Comparison of ENCODE assay signal across 6 cellular contexts in the genomic region with DNA sequence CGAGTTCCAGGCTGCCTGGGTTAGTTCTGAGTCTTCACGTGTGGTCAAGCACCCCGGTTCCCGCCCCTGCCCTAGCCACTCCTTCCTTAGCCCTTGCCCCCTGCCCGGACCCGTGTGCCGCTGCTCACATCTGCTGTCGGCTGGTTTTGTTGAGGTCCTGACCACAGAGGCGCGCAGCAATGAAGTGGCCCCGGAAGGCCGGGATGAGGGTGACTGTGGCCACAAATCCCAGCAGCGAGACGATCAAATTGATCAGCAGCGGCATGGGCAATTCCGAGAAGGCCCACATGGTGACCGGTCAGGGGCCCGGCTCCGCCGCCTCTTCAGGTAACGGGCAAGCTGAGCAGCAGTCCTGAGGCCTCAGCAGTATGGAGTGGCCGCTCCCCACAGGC. TPM values are rescaled to one million over a fixed set of nuclear protein-coding genes. Genes with fewer than 3 reads are reported as not detected.
DNase-seq lines count a peak whose midpoint lies in the region; FAIRE-seq and TF ChIP-seq lines count a peak whose summit lies in the region.

No MANE protein-coding gene starts in this region.

- TF ChIP-seq POLR2A in endothelial cell of umbilical vein (IDR thresholded peaks at IDR 0.05; ENCODE audit: low read depth, low read length) = no peak

- dilution Hi-C loops in endothelial cell of umbilical vein (cut with MboI; ENCODE audit: extremely low pct_ligation_motif_present, low sequenced_read_pairs) = no loop called here

- H3K36me3 ChIP-seq in endothelial cell of umbilical vein (ENCODE audit: control insufficient read depth in 2 of 2, extremely low read depth in 1 of 2, insufficient read depth in 2 of 2, low read length in 2 of 2) (peaks cover 7 to 19% of the 10 kb centered on the region in 2 experiments), small intestine (ENCODE audit: control insufficient read depth in 2 of 2, insufficient read depth in 2 of 2, low read length in 2 of 2) (peaks cover 0 to 2% of the 10 kb centered on the region in 2 donors)

- H4K20me1 ChIP-seq in endothelial cell of umbilical vein (replicated peaks; ENCODE audit: control insufficient read depth, extremely low read depth, insufficient read depth, low read length) = no peaks in the 10 kb centered on the region

- peak overlapping the region; percentile 94 for H3K27ac ChIP-seq in endothelial cell of umbilical vein (ENCODE audit: insufficient read depth, low read depth, low read length)
- H3K27ac ChIP-seq in small intestine (ENCODE audit: low read depth in 1 of 2, low read length in 1 of 2) = peak overlapping the region; percentile 91 to 99

- POLR2A ChIA-PET in endothelial cell of umbilical vein (lab: Charles Lee) = interaction anchor here (1.0 to 1.4 kb wide), 4 partner anchors 16 to 215 kb away, joined by 3 to 7 read pairs (median 3); a partner anchor contains a TSS

- TF ChIP-seq CTCF in endothelial cell of umbilical vein (IDR thresholded peaks at IDR 0.05; ENCODE audit: extremely low read depth in 1 of 2, insufficient read depth in 1 of 2, low read depth in 1 of 2, low read length in 2 of 2) = peak in 1 of 2 donors; percentile 19

- H2AFZ ChIP-seq in endothelial cell of umbilical vein (ENCODE audit: low read depth, low read length) = peak overlapping the region; percentile 65

- H3K9me3 ChIP-seq in endothelial cell of umbilical vein (replicated peaks; ENCODE audit: control insufficient read depth, insufficient read depth, low read length) (no peaks in the 10 kb centered on the region), small intestine (ENCODE audit: control insufficient read depth, low read depth) (no peaks in the 10 kb centered on the region)

- 0% methylated on average over 22 of the region's 22 CpGs for WGBS in small intestine, 3 donors

- H3K4me3 ChIP-seq in endothelial cell of umbilical vein (replicated peaks in 1 of 3; ENCODE audit: insufficient read depth in 1 of 3, low read depth in 1 of 3, low read length in 3 of 3) (peak overlapping the region; percentile 81 to 97 (median 86)), small intestine (ENCODE audit: low read depth in 1 of 2, low read length in 2 of 2) (peak overlapping the region; percentile 58 to 85)

- CTCF ChIA-PET in endothelial cell of umbilical vein (lab: Charles Lee) = interaction anchor here (1.0 to 2.1 kb wide), 13 partner anchors 17 to 238 kb away, joined by 3 to 27 read pairs (median 9); a partner anchor contains a TSS

- no peaks in the 10 kb centered on the region for H3K9me1 ChIP-seq in endothelial cell of umbilical vein (replicated peaks; ENCODE audit: control insufficient read depth, extremely low read depth, insufficient read depth, low read length)

- peaks cover 15% of the 10 kb centered on the region for H3K79me2 ChIP-seq in endothelial cell of umbilical vein (ENCODE audit: control insufficient read depth, insufficient read depth, low read length)

- peak overlapping the region; percentile 89 for H3K9ac ChIP-seq in endothelial cell of umbilical vein (replicated peaks; ENCODE audit: extremely low read depth, insufficient read depth, low read length)

- TSS peak; percentile 53 for BruUV-seq in endothelial cell of umbilical vein (replicated peaks; lab: Mats Ljungman, UMichigan)

- intact Hi-C loops in endothelial cell of umbilical vein (cut with micrococcal nuclease) = loop anchor here (1.0 to 2.0 kb wide), 2 partner anchors 34 to 43 kb away; a partner anchor contains a TSS

- H3K27me3 ChIP-seq in endothelial cell of umbilical vein (ENCODE audit: control insufficient read depth in 2 of 2, insufficient read depth in 2 of 2, low read length in 2 of 2) = no peaks in the 10 kb centered on the region
- no peaks in the 10 kb centered on the region for H3K27me3 ChIP-seq in small intestine (ENCODE audit: control insufficient read depth in 2 of 2, insufficient read depth in 2 of 2, low read length in 2 of 2)

- FAIRE-seq in endothelial cell of umbilical vein (lab: Jason Lieb, UNC) (no peak), small intestine (lab: Jason Lieb, UNC) (no peak)

- H3K4me2 ChIP-seq in endothelial cell of umbilical vein (ENCODE audit: insufficient read depth, low read length) = peak overlapping the region; percentile 91

- peak; percentile 49 for DNase-seq in NCI-H748 (lab: John Stamatoyannopoulos, UW; ENCODE audit: unreplicated experiment)
- DNase-seq in NCI-H748 treated with DMSO at 0.1 percent for 48 hours (lab: John Stamatoyannopoulos, UW) = no peak
- peak; percentile 46 for DNase-seq in LHCN-M2 (ENCODE audit: low read depth)
- DNase-seq in endothelial cell of umbilical vein (ENCODE audit: low read depth, low spot score) = no peak
- no peak for DNase-seq in small intestine
- DNase-seq in amniotic stem cell (lab: John Stamatoyannopoulos, UW) = no peak

- H3K4me1 ChIP-seq in endothelial cell of umbilical vein (ENCODE audit: control insufficient read depth, extremely low read depth, insufficient read depth, low read length) (peaks cover 17% of the 10 kb centered on the region), small intestine (ENCODE audit: control insufficient read depth in 2 of 2, insufficient read depth in 1 of 2, low read depth in 1 of 2, low read length in 1 of 2) (peaks cover 2 to 11% of the 10 kb centered on the region in 2 donors)

TF ChIP-seq in endothelial cell of umbilical vein, 7 proteins besides CTCF, POLR2A, EP300 and RAD21 (continues in another document):
- TF ChIP-seq POLR2AphosphoS5 (IDR thresholded peaks at IDR 0.05; ENCODE audit: insufficient read depth, low read depth, low read length) (no peak), MYC (IDR thresholded peaks at IDR 0.05; ENCODE audit: low read depth, low read length) (no peak), EZH2 (IDR thresholded peaks at IDR 0.05; ENCODE audit: borderline replicate concordance, low read depth, low read length, severe bottlenecking) (no peak)

RNA-seq across cellular contexts. Expression of a gene that starts 0.3 kb away (rescaled TPM):
- total RNA-seq in LHCN-M2 (2014; rRNA removed) (38.9 and 51.5 TPM in 2 replicates), endothelial cell of umbilical vein (48.4 and 62.0 TPM in 2 replicates)
- polyA plus RNA-seq in LHCN-M2 (2012) = 30.5 TPM
- polyA plus RNA-seq in endothelial cell of umbilical vein (203 and 212 TPM in 2 replicates), small intestine (10 to 100 TPM; 10.8 to 51.2 (median 12.5) TPM)
- polyA plus RNA-seq in endothelial cell of umbilical vein (2011; cell fraction: cytosol; rRNA removed) = 61.5 and 62.3 TPM in 2 replicates
- 193 and 217 TPM in 2 replicates for polyA plus RNA-seq in endothelial cell of umbilical vein (2011; cell fraction: nucleus; rRNA removed)
- polyA plus RNA-seq in endothelial cell of umbilical vein (2012) = 48.5 and 55.0 TPM in 2 replicates
- polyA minus RNA-seq in endothelial cell of umbilical vein = 139 and 143 TPM in 2 replicates
- polyA minus RNA-seq in endothelial cell of umbilical vein (2011; cell fraction: cytosol; rRNA and poly(A)+ RNA removed) = 26.4 TPM
- 47.7 and 59.0 TPM in 2 replicates for polyA minus RNA-seq in endothelial cell of umbilical vein (2011; cell fraction: nucleus; rRNA and poly(A)+ RNA removed)

RNA-seq across cellular contexts. Expression of a gene that starts 5.8 kb away (rescaled TPM):
- 7.6 and 9.3 TPM in 2 replicates for total RNA-seq in LHCN-M2 (2014; rRNA removed)
- 6.9 TPM for polyA plus RNA-seq in LHCN-M2 (2012)
- total RNA-seq in endothelial cell of umbilical vein = 10.4 and 10.5 TPM in 2 replicates
- 9.1 and 10.2 TPM in 2 replicates for polyA plus RNA-seq in endothelial cell of umbilical vein
- polyA plus RNA-seq in endothelial cell of umbilical vein (2011; cell fraction: cytosol; rRNA removed) = 5.2 and 7.3 TPM in 2 replicates
- 14.9 and 16.1 TPM in 2 replicates for polyA plus RNA-seq in endothelial cell of umbilical vein (2011; cell fraction: nucleus; rRNA removed)
- polyA plus RNA-seq in endothelial cell of umbilical vein (2012) = 6.6 and 7.6 TPM in 2 replicates
- 16.0 and 17.0 TPM in 2 replicates for polyA minus RNA-seq in endothelial cell of umbilical vein
- polyA minus RNA-seq in endothelial cell of umbilical vein (2011; cell fraction: cytosol; rRNA and poly(A)+ RNA removed) = 6.7 TPM
- polyA minus RNA-seq in endothelial cell of umbilical vein (2011; cell fraction: nucleus; rRNA and poly(A)+ RNA removed) = 9.4 and 14.3 TPM in 2 replicates
- 10 to 100 TPM; 14.9 to 21.7 (median 19.2) TPM for polyA plus RNA-seq in small intestine

RNA-seq across cellular contexts. Expression of a gene that starts 16.7 kb away (rescaled TPM):
- total RNA-seq in LHCN-M2 (2014; rRNA removed) (10.4 and 13.4 TPM in 2 replicates), endothelial cell of umbilical vein (13.5 and 16.1 TPM in 2 replicates)
- polyA plus RNA-seq in LHCN-M2 (2012) = 41.2 TPM
- polyA plus RNA-seq in endothelial cell of umbilical vein (23.9 and 24.8 TPM in 2 replicates), small intestine (10 to 100 TPM; 19.5 to 45.3 (median 21.5) TPM)
- polyA plus RNA-seq in endothelial cell of umbilical vein (2011; cell fraction: cytosol; rRNA removed) = 26.5 and 26.8 TPM in 2 replicates
- 32.3 and 32.4 TPM in 2 replicates for polyA plus RNA-seq in endothelial cell of umbilical vein (2011; cell fraction: nucleus; rRNA removed)
- 19.0 and 21.7 TPM in 2 replicates for polyA plus RNA-seq in endothelial cell of umbilical vein (2012)
- polyA minus RNA-seq in endothelial cell of umbilical vein = 17.8 and 18.6 TPM in 2 replicates
- 31.5 TPM for polyA minus RNA-seq in endothelial cell of umbilical vein (2011; cell fraction: cytosol; rRNA and poly(A)+ RNA removed)
- polyA minus RNA-seq in endothelial cell of umbilical vein (2011; cell fraction: nucleus; rRNA and poly(A)+ RNA removed) = 7.9 and 8.6 TPM in 2 replicates

RNA-seq across cellular contexts. Expression of a gene that starts 20.0 kb away (rescaled TPM):
- total RNA-seq in LHCN-M2 (2014; rRNA removed) = 9.0 and 11.1 TPM in 2 replicates
- 7.4 TPM for polyA plus RNA-seq in LHCN-M2 (2012)
- 32.6 and 33.4 TPM in 2 replicates for total RNA-seq in endothelial cell of umbilical vein
- polyA plus RNA-seq in endothelial cell of umbilical vein = 30.8 and 34.6 TPM in 2 replicates
- 21.0 and 21.9 TPM in 2 replicates for polyA plus RNA-seq in endothelial cell of umbilical vein (2011; cell fraction: cytosol; rRNA removed)
- polyA plus RNA-seq in endothelial cell of umbilical vein (2011; cell fraction: nucleus; rRNA removed) = 102 and 113 TPM in 2 replicates
- polyA plus RNA-seq in endothelial cell of umbilical vein (2012) = 11.6 and 15.8 TPM in 2 replicates
- polyA minus RNA-seq in endothelial cell of umbilical vein = 39.0 and 42.6 TPM in 2 replicates
- 13.6 TPM for polyA minus RNA-seq in endothelial cell of umbilical vein (2011; cell fraction: cytosol; rRNA and poly(A)+ RNA removed)
- 33.2 and 47.0 TPM in 2 replicates for polyA minus RNA-seq in endothelial cell of umbilical vein (2011; cell fraction: nucleus; rRNA and poly(A)+ RNA removed)
- polyA plus RNA-seq in small intestine = 10 to 100 TPM; 12.3 to 24.4 (median 14.3) TPM

RNA-seq across cellular contexts. Expression of a gene that starts 33.7 kb away (rescaled TPM):
- total RNA-seq in LHCN-M2 (2014; rRNA removed) (22.3 and 25.1 TPM in 2 replicates), endothelial cell of umbilical vein (27.0 and 31.0 TPM in 2 replicates)
- polyA plus RNA-seq in LHCN-M2 (2012) = 36.8 TPM
- polyA plus RNA-seq in endothelial cell of umbilical vein (25.4 and 26.4 TPM in 2 replicates), small intestine (10 to 100 TPM; 26.0 to 56.4 (median 33.5) TPM)
- 20.2 and 20.7 TPM in 2 replicates for polyA plus RNA-seq in endothelial cell of umbilical vein (2011; cell fraction: cytosol; rRNA removed)
- 55.8 and 72.8 TPM in 2 replicates for polyA plus RNA-seq in endothelial cell of umbilical vein (2011; cell fraction: nucleus; rRNA removed)
- polyA plus RNA-seq in endothelial cell of umbilical vein (2012) = 31.0 and 34.4 TPM in 2 replicates
- 30.4 and 39.4 TPM in 2 replicates for polyA minus RNA-seq in endothelial cell of umbilical vein
- polyA minus RNA-seq in endothelial cell of umbilical vein (2011; cell fraction: cytosol; rRNA and poly(A)+ RNA removed) = 10.0 TPM
- polyA minus RNA-seq in endothelial cell of umbilical vein (2011; cell fraction: nucleus; rRNA and poly(A)+ RNA removed) = 28.3 and 30.2 TPM in 2 replicates

Comparison
In these comparisons a context has a peak if more than half of its experiments do, and no peak if none do; other contexts are left out.
1. DNase-seq: peak in NCI-H748 (single experiment) and LHCN-M2 (single experiment); none in NCI-H748 treated with DMSO at 0.1 percent for 48 hours (single experiment), endothelial cell of umbilical vein (single experiment), small intestine (single experiment) and amniotic stem cell (single experiment).